ENCODE assay signal across 27 cellular contexts in genomic region chr6:12309070-12309469, GRCh38.
"Had no signal": no experiment of that assay in that cellular context is flagged by ENCODE, and none has a peak within 500 bp of the region (broad histone marks: within the 10 kb centered on the region; RNA-seq: fewer than 3 reads in every experiment).

No MANE protein-coding gene starts in this region.

- H3K36me3 ChIP-seq: colonic mucosa, esophagus squamous epithelium, gastrocnemius medialis, gastroesophageal sphincter, heart left ventricle, heart right ventricle had no signal

- H3K4me1 ChIP-seq: colonic mucosa, gastrocnemius medialis, gastroesophageal sphincter, heart right ventricle had no signal

- FAIRE-seq: colon, endometrium, endothelial cell of umbilical vein, frontal cortex had no signal

- H3K27me3 ChIP-seq: colonic mucosa, esophagus squamous epithelium, foreskin keratinocyte, gastrocnemius medialis, gastroesophageal sphincter, heart left ventricle, heart right ventricle had no signal

- ATAC-seq: effector memory CD8-positive, alpha-beta T cell; esophagus mucosa; foreskin keratinocyte; gastrocnemius medialis; gastroesophageal sphincter; heart left ventricle; heart right ventricle had no signal

- H3K9me3 ChIP-seq: colonic mucosa, esophagus squamous epithelium, gastrocnemius medialis, gastroesophageal sphincter had no signal

- H3K27ac ChIP-seq: colonic mucosa, coronary artery, dorsolateral prefrontal cortex, epithelial cell of prostate, esophagus squamous epithelium, foreskin keratinocyte, gastrocnemius medialis, gastroesophageal sphincter, heart left ventricle, heart right ventricle had no signal

- H3K4me3 ChIP-seq: colonic mucosa, coronary artery, dorsolateral prefrontal cortex, esophagus squamous epithelium, gastrocnemius medialis, gastroesophageal sphincter, heart left ventricle, heart right ventricle had no signal

- DNase-seq: colonic mucosa; cortex of kidney; dermis blood vessel endothelial cell; dorsolateral prefrontal cortex; effector CD4-positive, alpha-beta T cell; effector CD8-positive, alpha-beta T cell; effector memory CD4-positive, alpha-beta T cell; effector memory CD8-positive, alpha-beta T cell; endodermal cell; erythroblast; esophagus squamous epithelium; foreskin fibroblast; foreskin keratinocyte; foreskin melanocyte; gastrocnemius medialis; glutamatergic neuron; head of caudate nucleus; heart left ventricle; heart right ventricle had no signal
